Comparison of ENCODE assay signal across 18 cellular contexts in genomic region chr4:17317526-17317925, GRCh38.
A peak's percentile ranks its signal among the peaks of the same experiment; 100 is the strongest.
DNase-seq lines count a peak whose midpoint lies in the region; ATAC-seq, FAIRE-seq and TF ChIP-seq lines count a peak whose summit lies in the region.
"Had no signal": no experiment of that assay in that cellular context is flagged by ENCODE, and none has a peak within 500 bp of the region (broad histone marks: within the 10 kb centered on the region; RNA-seq: fewer than 3 reads in every experiment).

No MANE protein-coding gene starts in this region.

- ATAC-seq in IMR-90 (ENCODE audit: low read depth) (no peak), SK-N-SH treated with all-trans-retinoic acid at 6 μM for 48 hours (no peak)
- ATAC-seq: GM23338, HCT116 had no signal

- H3K4me1 ChIP-seq in IMR-90 (ENCODE audit: control insufficient read depth, insufficient read depth, low read length) = peaks cover 6% of the 10 kb centered on the region

- in situ Hi-C loops in IMR-90 (cut with MboI; ENCODE audit: low sequenced_read_pairs) = loop anchor here (25.0 kb wide), 1 partner anchor 405 kb away; no protein-coding TSS in a partner anchor

- no peak overlapping the region for H3K27ac ChIP-seq in IMR-90 (ENCODE audit: insufficient read depth, low read length)

- H3K14ac ChIP-seq in IMR-90 (replicated peaks; ENCODE audit: low read depth, low read length) = 0 out of 2 replicates have a peak overlapping the region, but pooled peaks have one; percentile 48

- peaks cover 6% of the 10 kb centered on the region for H3K9me3 ChIP-seq in IMR-90 (ENCODE audit: control insufficient read depth, insufficient read depth, low read length)

- H2BK120ac ChIP-seq in IMR-90 (ENCODE audit: low read depth, low read length) = peak overlapping the region; percentile 79

- no peak for FAIRE-seq in urothelium cell line (lab: Jason Lieb, UNC)
- FAIRE-seq: GM12891, GM18507 had no signal

- H4K91ac ChIP-seq in IMR-90 (ENCODE audit: insufficient read depth, low read depth, low read length) = no peak overlapping the region

- no peak overlapping the region for H3K4me3 Mint-ChIP-seq in endothelial cell (ENCODE audit: unreplicated experiment)
- H3K4me3 Mint-ChIP-seq in glutamatergic neuron (ENCODE audit: unreplicated experiment) = no peak overlapping the region
- H3K4me3 Mint-ChIP-seq: CD4-positive, alpha-beta memory T cell; GM23338; H9 had no signal

- CTCF ChIA-PET in IMR-90 (lab: Yijun Ruan, JAX) = no interaction called here

- H3K4me1 Mint-ChIP-seq in endothelial cell (ENCODE audit: unreplicated experiment) (peaks cover 10% of the 10 kb centered on the region), glutamatergic neuron (ENCODE audit: low read depth, unreplicated experiment) (no peaks in the 10 kb centered on the region)
- H3K4me1 Mint-ChIP-seq: CD4-positive, alpha-beta memory T cell had no signal

- TF ChIP-seq POLR2A in IMR-90 (IDR thresholded peaks at IDR 0.05; ENCODE audit: low read depth, low read length) = no peak

- no peak overlapping the region for H2BK5ac ChIP-seq in IMR-90 (ENCODE audit: low read depth, low read length, poor library complexity, severe bottlenecking)

- no peak overlapping the region for H3K56ac ChIP-seq in IMR-90 (ENCODE audit: extremely low read depth, insufficient read depth, low read length)

- peak overlapping the region; percentile 65; the same call in 1 of the 2 replicates for H3K4ac ChIP-seq in IMR-90 (ENCODE audit: low read depth, low read length)

- no peak for DNase-seq in IMR-90
- DNase-seq in endothelial cell (ENCODE audit: low spot score) = no peak
- DNase-seq in retina = peak; percentile 23
- no peak for DNase-seq in glutamatergic neuron
- DNase-seq in urothelium cell line (ENCODE audit: low spot score) = no peak
- DNase-seq: C1 segment of cervical spinal cord; Calu3; CD4-positive, alpha-beta memory T cell; COR-L47; DMS53; DMS79 treated with DMSO at 0.1 percent for 48 hours; GF-D8; H9 had no signal

- no peak overlapping the region for H3K9ac ChIP-seq in IMR-90 (ENCODE audit: low read depth, low read length)

- POLR2A ChIA-PET in IMR-90 (lab: Charles Lee; ENCODE audit: unreplicated experiment) = no interaction called here

- TF ChIP-seq CTCF in IMR-90 (conservative IDR thresholded peaks at IDR 0.05; ENCODE audit: low read depth, low read length) (no peak), endothelial cell (IDR thresholded peaks at IDR 0.05; ENCODE audit: unreplicated experiment) (no peak), glutamatergic neuron (IDR thresholded peaks at IDR 0.05; ENCODE audit: partially characterized antibody, unreplicated experiment) (no peak)

- H3K27me3 ChIP-seq in IMR-90 (ENCODE audit: control insufficient read depth, insufficient read depth, low read length) = no peaks in the 10 kb centered on the region

- no peak overlapping the region for H2AFZ ChIP-seq in IMR-90 (replicated peaks; ENCODE audit: low read length, poor library complexity)
- H2AFZ ChIP-seq: GM23338 had no signal

- H4K8ac ChIP-seq in IMR-90 (ENCODE audit: low read depth in 2 of 2, low read length in 2 of 2) = peak overlapping the region; percentile 27 to 68; a peak in 2 of 4 replicates

- peaks cover 3% of the 10 kb centered on the region for H3K9me1 ChIP-seq in IMR-90 (ENCODE audit: insufficient read depth, low read length)

- no peaks in the 10 kb centered on the region for H3K79me1 ChIP-seq in IMR-90 (ENCODE audit: low read depth in 1 of 2, low read length in 2 of 2)

- H3K23ac ChIP-seq in IMR-90 (ENCODE audit: low read depth, low read length) = no peak overlapping the region

- H2BK20ac ChIP-seq in IMR-90 (ENCODE audit: low read depth, low read length) = peak overlapping the region; percentile 62; the same call in 1 of the 2 replicates

- BruUV-seq in IMR-90 (replicated peaks; lab: Mats Ljungman, UMichigan) = no TSS peak

- no peak overlapping the region for H3K4me2 ChIP-seq in IMR-90 (ENCODE audit: low read depth, low read length)
- H3K4me2 ChIP-seq: GM23338 had no signal

- no peaks in the 10 kb centered on the region for H3K9me3 Mint-ChIP-seq in endothelial cell (ENCODE audit: unreplicated experiment)
- no peaks in the 10 kb centered on the region for H3K9me3 Mint-ChIP-seq in glutamatergic neuron (ENCODE audit: unreplicated experiment)
- H3K9me3 Mint-ChIP-seq: GM23338, H9 had no signal

- no peaks in the 10 kb centered on the region for H4K20me1 ChIP-seq in IMR-90 (ENCODE audit: insufficient read depth, low read length)

- WGBS in IMR-90 (ENCODE audit: extremely low coverage in 2 of 2, insufficient read length in 1 of 2), 2 experiments = no CpG with 5 or more reads among the region's 5 CpGs

- intact Hi-C loops in IMR-90 (cut with micrococcal nuclease) = no loop called here

- H3K36me3 Mint-ChIP-seq in endothelial cell (ENCODE audit: low read depth, unreplicated experiment) = no peaks in the 10 kb centered on the region
- no peaks in the 10 kb centered on the region for H3K36me3 Mint-ChIP-seq in glutamatergic neuron (ENCODE audit: unreplicated experiment)
- H3K36me3 Mint-ChIP-seq: CD4-positive, alpha-beta memory T cell had no signal

- peak overlapping the region; percentile 9; the same call in 1 of the 2 replicates for H3K18ac ChIP-seq in IMR-90 (ENCODE audit: low read depth, low read length)

- H4K5ac ChIP-seq in IMR-90 (ENCODE audit: low read depth, low read length) = no peak overlapping the region

- no peak for TF ChIP-seq RAD21 in IMR-90 (IDR thresholded peaks at IDR 0.05; ENCODE audit: low read length)

- H2AK9ac ChIP-seq in IMR-90 (replicated peaks; ENCODE audit: low read depth, low read length, poor library complexity) = no peak overlapping the region

- H3K4me3 ChIP-seq in IMR-90 (ENCODE audit: insufficient read depth, low read depth, low read length) = no peak overlapping the region
- H3K4me3 ChIP-seq: GM23338 had no signal

- H3K27ac Mint-ChIP-seq in endothelial cell (ENCODE audit: unreplicated experiment) (peak overlapping the region; percentile 21), glutamatergic neuron (ENCODE audit: unreplicated experiment) (no peak overlapping the region)
- H3K27ac Mint-ChIP-seq: CD4-positive, alpha-beta memory T cell; GM23338; H9 had no signal

- dilution Hi-C loops in IMR-90 (cut with HindIII; ENCODE audit: low sequenced_read_pairs, unreplicated experiment) = no loop called here

- peaks cover 3% of the 10 kb centered on the region for H3K27me3 Mint-ChIP-seq in endothelial cell (ENCODE audit: unreplicated experiment)
- H3K27me3 Mint-ChIP-seq in glutamatergic neuron (ENCODE audit: unreplicated experiment) = no peaks in the 10 kb centered on the region

- peak overlapping the region; percentile 91; the same call in 2 of the 3 replicates for H2BK15ac ChIP-seq in IMR-90 (ENCODE audit: low read depth, low read length)

- peak overlapping the region; percentile 68; the same call in 1 of the 2 replicates for H2AK5ac ChIP-seq in IMR-90 (ENCODE audit: low read depth, low read length)

- no peaks in the 10 kb centered on the region for H3K36me3 ChIP-seq in IMR-90 (ENCODE audit: control insufficient read depth, insufficient read depth, low read length)

TF ChIP-seq in IMR-90, 13 proteins besides CTCF, POLR2A, EP300 and RAD21:
- no peak for TF ChIP-seq CHD1 (IDR thresholded peaks at IDR 0.05; ENCODE audit: low read depth, low read length)
- TF ChIP-seq CEBPB (IDR thresholded peaks at IDR 0.05; ENCODE audit: low read depth, low read length) = no peak
- TF ChIP-seq RCOR1 (IDR thresholded peaks at IDR 0.05; ENCODE audit: insufficient replicate concordance, low read length) = no peak
- TF ChIP-seq FOS (IDR thresholded peaks at IDR 0.05; ENCODE audit: low read depth, low read length) = no peak

TF ChIP-seq in SK-N-SH treated with all-trans-retinoic acid at 6 μM for 48 hours, 23 proteins besides CTCF, POLR2A, EP300 and RAD21:
- TF ChIP-seq POU6F1 (CRISPR knock-in tag; IDR thresholded peaks at IDR 0.05; ENCODE audit: borderline replicate concordance, low read depth) (no peak), CSDC2 (CRISPR knock-in tag; IDR thresholded peaks at IDR 0.05) (no peak), ZC3H10 (CRISPR knock-in tag; IDR thresholded peaks at IDR 0.05) (no peak), GLIS3 (CRISPR knock-in tag; IDR thresholded peaks at IDR 0.05) (no peak), ZFP3 (CRISPR knock-in tag; IDR thresholded peaks at IDR 0.05) (no peak)
